ENCODE assay signal across 17 cellular contexts in genomic region chr2:88540346-88540745, GRCh38.
DNase-seq lines count a peak whose midpoint lies in the region; ATAC-seq and TF ChIP-seq lines count a peak whose summit lies in the region.
"Had no signal": no experiment of that assay in that cellular context is flagged by ENCODE, and none has a peak within 500 bp of the region (broad histone marks: within the 10 kb centered on the region; RNA-seq: fewer than 3 reads in every experiment).

No MANE protein-coding gene starts in this region.

- peaks cover 6% of the 10 kb centered on the region for H3K27me3 ChIP-seq in ACC112 (ENCODE audit: insufficient read depth, low read length)

- H3K4me3 ChIP-seq in ACC112 (ENCODE audit: low read depth, low read length) (no peak overlapping the region), foreskin fibroblast (ENCODE audit: low read depth in 1 of 2, low read length in 2 of 2) (no peak overlapping the region)
- H3K4me3 ChIP-seq: HAP-1 had no signal

- H3K79me2 ChIP-seq in ACC112 (ENCODE audit: control insufficient read depth, insufficient read depth, low read length, unreplicated experiment) = no peaks in the 10 kb centered on the region

- DNase-seq in HFFc6 (peak; percentile 66), amniotic stem cell (lab: John Stamatoyannopoulos, UW) (peak; percentile 6), foreskin fibroblast (peak; percentile 68 to 75), GM19240 (ENCODE audit: insufficient read length, low spot score) (no peak), SHP77 (lab: John Stamatoyannopoulos, UW) (no peak)
- DNase-seq: activated CD4-positive, alpha-beta T cell treated with anti-CD3 and anti-CD28 coated beads for 1 hour; Calu3; Karpas-422; NCI-H1694 treated with DMSO at 0.1 percent for 48 hours; NCI-H510A treated with DMSO at 0.1 percent for 48 hours; RPMI8226; T-helper 2 cell had no signal

- H3K27ac Mint-ChIP-seq in HFFc6 = no peak overlapping the region; the same call in 1 of the 2 replicates
- H3K27ac Mint-ChIP-seq: stimulated activated naive CD8-positive, alpha-beta T cell treated with anti-CD3 and anti-CD28 coated beads, Interleukin-15, Interleukin-2, amounts not matched to agents 100 ng/mL and 50 ng/mL, for 24 hours had no signal

- H2AFZ ChIP-seq in ACC112 (ENCODE audit: low read length, unreplicated experiment) = no peak overlapping the region

- H3K36me3 Mint-ChIP-seq in HFFc6 (ENCODE audit: low read depth) = peaks cover 5% of the 10 kb centered on the region

- H3K27me3 Mint-ChIP-seq in HFFc6 (ENCODE audit: insufficient read depth) = peaks cover 17% of the 10 kb centered on the region

- H3K9me3 Mint-ChIP-seq in HFFc6 = peaks cover 4% of the 10 kb centered on the region; the same call in 1 of the 2 replicates

- H3K27ac ChIP-seq in ACC112 (ENCODE audit: low read depth, low read length) = peak overlapping the region; percentile 7

- peaks cover 29% of the 10 kb centered on the region for H3K4me1 Mint-ChIP-seq in HFFc6 (ENCODE audit: low read depth)

- no peak overlapping the region for H3K4me3 Mint-ChIP-seq in HFFc6
- H3K4me3 Mint-ChIP-seq: stimulated activated naive CD8-positive, alpha-beta T cell treated with anti-CD3 and anti-CD28 coated beads, Interleukin-15, Interleukin-2, amounts not matched to agents 100 ng/mL and 50 ng/mL, for 24 hours had no signal

- TF ChIP-seq CTCF in HFFc6 (IDR thresholded peaks at IDR 0.05) (no peak), foreskin fibroblast (IDR thresholded peaks at IDR 0.05; ENCODE audit: low read depth, low read length) (no peak)

- ATAC-seq in HG03457 (IDR thresholded peaks at IDR 0.05; ENCODE audit: unreplicated experiment) (no peak), GM18520 (IDR thresholded peaks at IDR 0.05; ENCODE audit: unreplicated experiment) (no peak)

- H3K4me1 ChIP-seq in ACC112 (ENCODE audit: control insufficient read depth, insufficient read depth, low read length, unreplicated experiment) = peaks cover 16% of the 10 kb centered on the region
- H3K4me1 ChIP-seq: HAP-1 had no signal

- H3K36me3 ChIP-seq in ACC112 (ENCODE audit: insufficient read depth, low read length) = no peaks in the 10 kb centered on the region
- H3K36me3 ChIP-seq: HAP-1 had no signal

Comparison
In these comparisons a context has a peak if more than half of its experiments do, and no peak if none do; other contexts are left out.
1. DNase-seq: peak in HFFc6 (single experiment), amniotic stem cell (single experiment) and foreskin fibroblast (2 of 2); none in GM19240 (single experiment) and SHP77 (0 of 2).